In the genomic region with DNA sequence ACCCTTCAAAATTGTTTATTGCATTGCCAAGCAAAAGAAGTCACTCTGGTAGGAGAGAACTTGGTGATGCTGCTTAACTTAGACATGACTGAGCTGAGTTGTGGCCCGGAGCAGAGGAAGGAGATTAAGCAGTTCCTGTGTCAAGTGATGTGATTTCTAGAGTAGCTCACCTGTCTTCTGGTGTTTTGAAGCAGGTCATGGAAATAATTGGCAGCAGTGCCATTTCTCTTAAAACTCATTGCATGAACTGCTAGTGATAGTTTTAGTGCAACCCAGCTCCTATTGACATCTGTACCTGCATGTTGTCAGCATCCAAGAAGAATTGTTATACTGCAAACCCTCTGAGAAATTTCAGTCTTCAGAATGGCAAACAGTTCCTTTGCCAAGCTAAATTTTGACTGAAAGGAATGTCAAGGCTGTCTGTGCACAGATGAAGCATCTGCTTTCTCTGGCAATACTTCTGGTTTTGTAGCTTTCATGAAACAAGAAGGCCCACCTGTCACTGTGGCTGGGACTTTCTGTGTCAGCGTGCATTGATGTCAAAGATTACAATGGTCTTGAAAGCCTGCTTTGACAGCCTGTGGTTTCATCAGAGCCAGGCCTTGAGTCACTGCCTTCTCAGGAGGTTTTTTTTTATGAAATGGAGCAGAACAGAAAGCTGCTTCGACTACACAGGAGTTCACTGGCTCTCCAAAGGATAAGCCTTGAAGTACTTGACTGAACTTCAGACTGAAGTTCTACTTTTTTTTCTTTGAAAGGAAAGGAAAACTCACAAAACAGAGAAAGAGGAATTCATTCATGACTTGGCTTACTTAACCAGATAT, we compare ENCODE assay signal across 8 cellular contexts.
DNase-seq lines count a peak whose midpoint lies in the region; ATAC-seq and TF ChIP-seq lines count a peak whose summit lies in the region.

No MANE protein-coding gene starts in this region.

- DNase-seq in GM10248 (ENCODE audit: extremely low spot score) (peak; percentile 82), NB4 (ENCODE audit: low read depth) (peak; percentile 36), memory B cell (ENCODE audit: low spot score in 2 of 2) (no peak), Caco-2 (no peak), COLO829 (ENCODE audit: low spot score) (no peak), RKO (ENCODE audit: low spot score) (no peak)
- peak; percentile 73 for DNase-seq in activated T-helper 2 cell treated with anti-CD3 and anti-CD28 coated beads, Interferon-gamma antibody, Interleukin-2, Interleukin-4, amounts not matched to agents 10 μg/mL and 5 μg/mL and 100 μg/mL, durations not matched to agents 14 hours and 24 hours and 36 hours (ENCODE audit: low spot score)

- H3K27ac Mint-ChIP-seq in activated T-helper 2 cell treated with anti-CD3 and anti-CD28 coated beads, Interferon-gamma antibody, Interleukin-2, Interleukin-4, amounts not matched to agents 10 μg/mL and 5 μg/mL and 100 μg/mL, durations not matched to agents 14 hours and 24 hours and 36 hours: peak overlapping the region; percentile 3
- H3K27ac Mint-ChIP-seq in memory B cell: no peak overlapping the region
- H3K27ac Mint-ChIP-seq in Caco-2 (ENCODE audit: unreplicated experiment): no peak overlapping the region

- BruUV-seq in Caco-2 (replicated peaks; lab: Mats Ljungman, UMichigan): no TSS peak

- H3K4me1 ChIP-seq in Caco-2: no peaks in the 10 kb centered on the region

- no peaks in the 10 kb centered on the region for H3K36me3 ChIP-seq in Caco-2 (ENCODE audit: control insufficient read depth, insufficient read depth, low read length)

- no peak overlapping the region for H3K4me3 ChIP-seq in NB4 (ENCODE audit: low read depth, low read length)
- H3K4me3 ChIP-seq in Caco-2 (ENCODE audit: low read depth, low read length): no peak overlapping the region

- no peak overlapping the region for H3K4me3 Mint-ChIP-seq in activated T-helper 2 cell treated with anti-CD3 and anti-CD28 coated beads, Interferon-gamma antibody, Interleukin-2, Interleukin-4, amounts not matched to agents 10 μg/mL and 5 μg/mL and 100 μg/mL, durations not matched to agents 14 hours and 24 hours and 36 hours (ENCODE audit: low read depth)
- H3K4me3 Mint-ChIP-seq in memory B cell (no peak overlapping the region), Caco-2 (ENCODE audit: unreplicated experiment) (no peak overlapping the region)

- no peak for TF ChIP-seq POLR2A in NB4 (IDR thresholded peaks at IDR 0.05; ENCODE audit: extremely low read depth, insufficient read length)

- no peak for TF ChIP-seq CTCF in GM10248 (IDR thresholded peaks at IDR 0.05; ENCODE audit: control extremely low read depth, extremely low read depth, low read depth, missing control alignments)
- TF ChIP-seq CTCF in NB4 (IDR thresholded peaks at IDR 0.05; ENCODE audit: low read depth, low read length): no peak
- no peak for TF ChIP-seq CTCF in Caco-2 (IDR thresholded peaks at IDR 0.05; ENCODE audit: insufficient read depth in 1 of 2, low read depth in 1 of 2, low read length in 1 of 2, severe bottlenecking in 1 of 2, unreplicated experiment in 1 of 2)

- CTCF ChIA-PET in GM10248 (lab: Yijun Ruan, JAX) (interaction anchor here (0.9 to 2.0 kb wide), 5 partner anchors 12 to 112 kb away, joined by 3 to 5 read pairs (median 4); no protein-coding TSS in a partner anchor), Caco-2 (lab: Charles Lee) (no interaction called here)

- POLR2A ChIA-PET in GM10248 (lab: Yijun Ruan, JAX): no interaction called here
- POLR2A ChIA-PET in Caco-2 (lab: Charles Lee): no interaction called here

- H3K36me3 Mint-ChIP-seq in activated T-helper 2 cell treated with anti-CD3 and anti-CD28 coated beads, Interferon-gamma antibody, Interleukin-2, Interleukin-4, amounts not matched to agents 10 μg/mL and 5 μg/mL and 100 μg/mL, durations not matched to agents 14 hours and 24 hours and 36 hours (ENCODE audit: low read depth): no peaks in the 10 kb centered on the region
- H3K36me3 Mint-ChIP-seq in memory B cell (peaks cover 11% of the 10 kb centered on the region), Caco-2 (ENCODE audit: insufficient read depth, unreplicated experiment) (no peaks in the 10 kb centered on the region)

- intact Hi-C loops in activated T-helper 2 cell treated with anti-CD3 and anti-CD28 coated beads, Interferon-gamma antibody, Interleukin-2, Interleukin-4, amounts not matched to agents 10 μg/mL and 5 μg/mL and 100 μg/mL, durations not matched to agents 14 hours and 24 hours and 36 hours (cut with micrococcal nuclease): loop anchor here (1.0 to 5.0 kb wide), 3 partner anchors 19 to 150 kb away; no protein-coding TSS in a partner anchor
- intact Hi-C loops in Caco-2 (cut with micrococcal nuclease; ENCODE audit: unreplicated experiment): no loop called here

- H3K4me1 Mint-ChIP-seq in activated T-helper 2 cell treated with anti-CD3 and anti-CD28 coated beads, Interferon-gamma antibody, Interleukin-2, Interleukin-4, amounts not matched to agents 10 μg/mL and 5 μg/mL and 100 μg/mL, durations not matched to agents 14 hours and 24 hours and 36 hours (ENCODE audit: low read depth): peaks cover 22% of the 10 kb centered on the region
- peaks cover 10% of the 10 kb centered on the region for H3K4me1 Mint-ChIP-seq in memory B cell
- no peaks in the 10 kb centered on the region for H3K4me1 Mint-ChIP-seq in Caco-2 (ENCODE audit: low read depth, unreplicated experiment)

- H3K27me3 ChIP-seq in Caco-2 (replicated peaks; ENCODE audit: control insufficient read depth, insufficient read depth, low read length): no peaks in the 10 kb centered on the region

- no peaks in the 10 kb centered on the region for H3K9me3 Mint-ChIP-seq in activated T-helper 2 cell treated with anti-CD3 and anti-CD28 coated beads, Interferon-gamma antibody, Interleukin-2, Interleukin-4, amounts not matched to agents 10 μg/mL and 5 μg/mL and 100 μg/mL, durations not matched to agents 14 hours and 24 hours and 36 hours
- H3K9me3 Mint-ChIP-seq in memory B cell (no peaks in the 10 kb centered on the region), Caco-2 (ENCODE audit: unreplicated experiment) (no peaks in the 10 kb centered on the region)

- no peaks in the 10 kb centered on the region for H3K9me3 ChIP-seq in Caco-2

- ATAC-seq in GM21717 (IDR thresholded peaks at IDR 0.05; ENCODE audit: unreplicated experiment): peak; percentile 92
- peak; percentile 32 for ATAC-seq in memory B cell (ENCODE audit: low read depth)

- peaks cover 46% of the 10 kb centered on the region for H3K27me3 Mint-ChIP-seq in activated T-helper 2 cell treated with anti-CD3 and anti-CD28 coated beads, Interferon-gamma antibody, Interleukin-2, Interleukin-4, amounts not matched to agents 10 μg/mL and 5 μg/mL and 100 μg/mL, durations not matched to agents 14 hours and 24 hours and 36 hours (ENCODE audit: low read depth)
- no peaks in the 10 kb centered on the region for H3K27me3 Mint-ChIP-seq in memory B cell
- H3K27me3 Mint-ChIP-seq in Caco-2 (ENCODE audit: insufficient read depth, unreplicated experiment): no peaks in the 10 kb centered on the region

Comparison
In these comparisons a context has a peak if more than half of its experiments do, and no peak if none do; other contexts are left out.
1. DNase-seq: peak in GM10248 (single experiment), NB4 (single experiment) and activated T-helper 2 cell treated with anti-CD3 and anti-CD28 coated beads, Interferon-gamma antibody, Interleukin-2, Interleukin-4, amounts not matched to agents 10 μg/mL and 5 μg/mL and 100 μg/mL, durations not matched to agents 14 hours and 24 hours and 36 hours (single experiment); none in memory B cell (0 of 2), Caco-2 (0 of 2), COLO829 (single experiment) and RKO (single experiment).